1 cellular context compared by ENCODE assay signal in the genomic region with DNA sequence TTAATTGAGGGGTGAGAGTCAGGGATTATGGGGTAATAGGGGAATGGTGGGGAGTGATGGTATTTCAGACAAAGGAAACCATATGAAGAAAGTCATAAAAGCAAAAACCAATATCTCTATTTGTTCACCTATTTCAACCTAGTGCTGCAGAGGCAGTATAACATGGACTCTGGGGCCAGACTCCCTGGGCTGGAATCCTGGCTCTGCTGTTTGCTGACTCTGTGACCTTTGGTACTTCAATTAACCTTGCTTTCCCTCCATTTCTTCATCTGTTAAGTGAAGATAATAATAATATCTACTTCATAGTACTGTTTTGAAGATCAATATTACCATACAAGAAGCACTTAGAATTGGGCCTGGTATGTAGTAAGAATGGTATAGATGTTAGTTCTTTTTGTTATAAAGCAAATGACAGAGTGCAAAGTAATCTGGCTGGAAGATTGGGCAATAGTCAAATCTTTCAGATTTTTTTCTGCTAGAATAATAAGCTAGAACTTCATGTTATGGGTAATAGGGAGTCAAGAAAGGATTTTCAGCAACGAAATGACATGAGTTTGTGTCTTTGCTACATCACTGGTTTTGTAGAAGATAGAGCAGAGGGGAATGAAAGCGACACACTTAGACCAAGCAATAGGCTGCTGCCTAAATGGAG.
TF ChIP-seq lines count a peak whose summit lies in the region.

No MANE protein-coding gene starts in this region.

TF ChIP-seq in K562, 482 proteins besides CTCF, POLR2A, EP300 and RAD21:
- TF ChIP-seq CEBPB (tag; IDR thresholded peaks at IDR 0.05) (peak; percentile 70), JUNB (CRISPR knock-in tag; conservative IDR thresholded peaks at IDR 0.05) (no peak), CEBPG (CRISPR knock-in tag; IDR thresholded peaks at IDR 0.05) (no peak), CEBPG (tag; conservative IDR thresholded peaks at IDR 0.05 in 1 of 2, IDR thresholded peaks at IDR 0.05 in 1 of 2) (peak; percentile 65 to 66)
